In the genomic region with DNA sequence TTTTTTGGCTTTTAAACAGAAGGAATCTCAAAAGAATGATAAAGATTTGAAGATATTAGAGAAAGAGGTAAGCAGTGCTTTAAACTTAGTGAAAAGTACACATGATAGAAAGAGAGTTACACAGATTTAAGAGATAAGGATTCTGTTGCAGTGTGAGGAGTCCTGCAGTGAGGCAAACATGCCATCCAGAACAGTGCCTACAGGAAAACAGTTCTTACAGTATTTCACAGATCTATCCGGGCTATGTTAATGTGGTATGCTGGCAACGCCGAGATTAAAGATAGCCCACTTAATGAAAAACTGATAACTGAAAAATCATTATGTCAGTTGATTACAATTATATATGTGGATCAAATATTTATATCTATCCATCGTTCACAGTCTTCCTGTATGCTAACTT, we compare ENCODE assay signal across 18 cellular contexts. TPM values are rescaled to one million over a fixed set of nuclear protein-coding genes. Genes with fewer than 3 reads are reported as not detected.
A peak's percentile ranks its signal among the peaks of the same experiment; 100 is the strongest.
DNase-seq lines count a peak whose midpoint lies in the region; ATAC-seq, FAIRE-seq and TF ChIP-seq lines count a peak whose summit lies in the region.
"Had no signal": no experiment of that assay in that cellular context is flagged by ENCODE, and none has a peak within 500 bp of the region (broad histone marks: within the 10 kb centered on the region; RNA-seq: fewer than 3 reads in every experiment).

No MANE protein-coding gene starts in this region.

- peak overlapping the region; percentile 24 for H3K27ac ChIP-seq in A673 (ENCODE audit: low read depth, low read length, poor library complexity, severe bottlenecking)
- no peak overlapping the region for H3K27ac ChIP-seq in CD4-positive, CD25-positive, alpha-beta regulatory T cell (ENCODE audit: insufficient read depth, low read length, poor library complexity, severe bottlenecking)
- no peak overlapping the region for H3K27ac ChIP-seq in pancreas
- H3K27ac ChIP-seq: BLaER1 treated with 17β-estradiol and CSF1 and Interleukin-3, amounts not matched to agents 10 nM and 100 nM; SJSA1 had no signal

- BruUV-seq in A673 (replicated peaks; lab: Mats Ljungman, UMichigan), result no TSS peak

- intact Hi-C loops in A673 (cut with micrococcal nuclease; ENCODE audit: unreplicated experiment) (no loop called here), pancreas (cut with DNase I) (no loop called here)

- FAIRE-seq in pancreas (lab: Jason Lieb, UNC), result no peak
- FAIRE-seq: GM18507 had no signal

- H3K4me1 ChIP-seq in A673 (ENCODE audit: insufficient read depth, low read length, poor library complexity, severe bottlenecking) (peaks cover 21% of the 10 kb centered on the region), pancreas (no peaks in the 10 kb centered on the region)
- peaks cover 13% of the 10 kb centered on the region for H3K4me1 ChIP-seq in CD4-positive, CD25-positive, alpha-beta regulatory T cell (ENCODE audit: control insufficient read depth, insufficient read depth, low read length, poor library complexity, severe bottlenecking)

- no peaks in the 10 kb centered on the region for H3K27me3 Mint-ChIP-seq in CD4-positive, CD25-positive, alpha-beta regulatory T cell
- H3K27me3 Mint-ChIP-seq in T-helper 2 cell treated with Interferon-gamma antibody and Interleukin-4, amounts not matched to agents 5 μg/mL and 100 μg/mL, for 36 hours (ENCODE audit: low read depth), result no peaks in the 10 kb centered on the region
- H3K27me3 Mint-ChIP-seq in nephron progenitor cell (ENCODE audit: low read depth, poor library complexity), result no peaks in the 10 kb centered on the region
- no peaks in the 10 kb centered on the region for H3K27me3 Mint-ChIP-seq in naive thymus-derived CD8-positive, alpha-beta T cell

- H3K36me3 ChIP-seq in A673 (ENCODE audit: insufficient read depth, low read length, poor library complexity, severe bottlenecking) (peaks cover 74% of the 10 kb centered on the region), pancreas (no peaks in the 10 kb centered on the region)
- no peaks in the 10 kb centered on the region for H3K36me3 ChIP-seq in CD4-positive, CD25-positive, alpha-beta regulatory T cell (ENCODE audit: control insufficient read depth, insufficient read depth, low read length)

- TF ChIP-seq CTCF in A673 (conservative IDR thresholded peaks at IDR 0.05; ENCODE audit: low read depth, low read length) (no peak), nephron progenitor cell (IDR thresholded peaks at IDR 0.05) (no peak), pancreas (IDR thresholded peaks at IDR 0.05) (no peak)

- no peaks in the 10 kb centered on the region for H3K9me3 ChIP-seq in A673 (ENCODE audit: low read depth, low read length, poor library complexity, severe bottlenecking)
- no peaks in the 10 kb centered on the region for H3K9me3 ChIP-seq in CD4-positive, CD25-positive, alpha-beta regulatory T cell (ENCODE audit: control insufficient read depth in 2 of 2, low read length in 2 of 2)
- H3K9me3 ChIP-seq in pancreas, result no peaks in the 10 kb centered on the region
- H3K9me3 ChIP-seq: BLaER1 treated with 17β-estradiol and CSF1 and Interleukin-3, amounts not matched to agents 10 nM and 100 nM; SJSA1 had no signal

- peaks cover 5 to 37% (median 22%) of the 10 kb centered on the region in 4 donors for H3K4me1 Mint-ChIP-seq in CD4-positive, CD25-positive, alpha-beta regulatory T cell
- peaks cover 35% of the 10 kb centered on the region for H3K4me1 Mint-ChIP-seq in T-helper 2 cell treated with Interferon-gamma antibody and Interleukin-4, amounts not matched to agents 5 μg/mL and 100 μg/mL, for 36 hours (ENCODE audit: low read depth)
- no peaks in the 10 kb centered on the region for H3K4me1 Mint-ChIP-seq in nephron progenitor cell
- peaks cover 0 to 2% (median 0%) of the 10 kb centered on the region in 4 donors for H3K4me1 Mint-ChIP-seq in naive thymus-derived CD8-positive, alpha-beta T cell

- H3K36me3 Mint-ChIP-seq in CD4-positive, CD25-positive, alpha-beta regulatory T cell, result no peaks in the 10 kb centered on the region
- H3K36me3 Mint-ChIP-seq in T-helper 2 cell treated with Interferon-gamma antibody and Interleukin-4, amounts not matched to agents 5 μg/mL and 100 μg/mL, for 36 hours (ENCODE audit: low read depth), result peaks cover 50% of the 10 kb centered on the region
- H3K36me3 Mint-ChIP-seq in nephron progenitor cell (ENCODE audit: low read depth), result peaks cover 63% of the 10 kb centered on the region
- H3K36me3 Mint-ChIP-seq in naive thymus-derived CD8-positive, alpha-beta T cell, result no peaks in the 10 kb centered on the region

- H3K27me3 ChIP-seq in A673 (replicated peaks; ENCODE audit: insufficient read depth, low read depth, low read length, poor library complexity) (no peaks in the 10 kb centered on the region), pancreas (peaks cover 0 to 3% (median 0%) of the 10 kb centered on the region in 4 donors)
- no peaks in the 10 kb centered on the region for H3K27me3 ChIP-seq in CD4-positive, CD25-positive, alpha-beta regulatory T cell (ENCODE audit: control insufficient read depth, insufficient read depth, low read length)
- H3K27me3 ChIP-seq: BLaER1 treated with 17β-estradiol and CSF1 and Interleukin-3, amounts not matched to agents 10 nM and 100 nM; SJSA1 had no signal

- CTCF ChIA-PET in A673 (lab: Charles Lee), result no interaction called here

- ATAC-seq in CD4-positive, CD25-positive, alpha-beta regulatory T cell (ENCODE audit: low read depth in 2 of 2), result no peak
- no peak for ATAC-seq in naive thymus-derived CD8-positive, alpha-beta T cell
- no peak for ATAC-seq in pancreas

- no peak for DNase-seq in A673 (ENCODE audit: low spot score)
- DNase-seq in CD4-positive, CD25-positive, alpha-beta regulatory T cell, result no peak
- no peak for DNase-seq in T-helper 2 cell treated with Interferon-gamma antibody and Interleukin-4, amounts not matched to agents 5 μg/mL and 100 μg/mL, for 36 hours (ENCODE audit: low spot score)
- no peak for DNase-seq in nephron progenitor cell
- DNase-seq in GM19238 (ENCODE audit: insufficient read length, low spot score), result no peak
- no peak for DNase-seq in naive thymus-derived CD8-positive, alpha-beta T cell
- DNase-seq in pancreas, result no peak
- DNase-seq: H9, IMR-90, Kasumi-1, MV-4-11, NCI-H1417 treated with DMSO at 0.1 percent for 48 hours, NCI-H2081 treated with DMSO at 0.1 percent for 48 hours, NCI-H226, NCI-H69 had no signal

- H3K4me3 Mint-ChIP-seq in CD4-positive, CD25-positive, alpha-beta regulatory T cell, result peak overlapping the region in 3 of 4 donors; percentile 1 to 82 (median 5)
- peak overlapping the region; percentile 70 for H3K4me3 Mint-ChIP-seq in T-helper 2 cell treated with Interferon-gamma antibody and Interleukin-4, amounts not matched to agents 5 μg/mL and 100 μg/mL, for 36 hours
- no peak overlapping the region for H3K4me3 Mint-ChIP-seq in nephron progenitor cell
- H3K4me3 Mint-ChIP-seq in naive thymus-derived CD8-positive, alpha-beta T cell, result no peak overlapping the region
- H3K4me3 Mint-ChIP-seq: H9 had no signal

- POLR2A ChIA-PET in A673 (lab: Charles Lee; ENCODE audit: low non-redundant PET), result no interaction called here
- POLR2A ChIA-PET in naive thymus-derived CD8-positive, alpha-beta T cell (lab: Charles Lee), result interaction anchor here (4.6 kb wide), 1 partner anchor 8 kb away, joined by 17 read pairs; the partner anchor contains the start of genes HMMR and NUDCD2

- WGBS in pancreas, 2 donors, result 72 to 81% methylated on average over 4 of the region's 4 CpGs

- H3K9me3 Mint-ChIP-seq in CD4-positive, CD25-positive, alpha-beta regulatory T cell, result no peaks in the 10 kb centered on the region
- no peaks in the 10 kb centered on the region for H3K9me3 Mint-ChIP-seq in T-helper 2 cell treated with Interferon-gamma antibody and Interleukin-4, amounts not matched to agents 5 μg/mL and 100 μg/mL, for 36 hours
- H3K9me3 Mint-ChIP-seq in nephron progenitor cell, result peaks cover 4% of the 10 kb centered on the region
- H3K9me3 Mint-ChIP-seq in naive thymus-derived CD8-positive, alpha-beta T cell, result no peaks in the 10 kb centered on the region
- H3K9me3 Mint-ChIP-seq: H9 had no signal

- H3K27ac Mint-ChIP-seq in CD4-positive, CD25-positive, alpha-beta regulatory T cell, result peak overlapping the region in 2 of 3 donors; percentile 12 to 85
- peak overlapping the region; percentile 88 for H3K27ac Mint-ChIP-seq in T-helper 2 cell treated with Interferon-gamma antibody and Interleukin-4, amounts not matched to agents 5 μg/mL and 100 μg/mL, for 36 hours
- H3K27ac Mint-ChIP-seq in nephron progenitor cell, result peak overlapping the region; percentile 73
- peak overlapping the region in 2 of 10 donors; percentile 27 to 32 for H3K27ac Mint-ChIP-seq in naive thymus-derived CD8-positive, alpha-beta T cell
- H3K27ac Mint-ChIP-seq: H9 had no signal

- H3K4me3 ChIP-seq in A673 (ENCODE audit: low read depth, low read length, poor library complexity, severe bottlenecking) (no peak overlapping the region), pancreas (no peak overlapping the region)
- H3K4me3 ChIP-seq in CD4-positive, CD25-positive, alpha-beta regulatory T cell (ENCODE audit: low read depth, low read length), result peak overlapping the region; percentile 55
- H3K4me3 ChIP-seq: BLaER1 treated with 17β-estradiol and CSF1 and Interleukin-3, amounts not matched to agents 10 nM and 100 nM; SJSA1 had no signal

RNA-seq across cellular contexts. Expression of gene HMMR, which starts 7.2 kb away (rescaled TPM):
- 57.6 and 64.8 TPM in 2 replicates for total RNA-seq in A673 (2021)
- 1.0 TPM for total RNA-seq in CD4-positive, CD25-positive, alpha-beta regulatory T cell
- 1 to 10 TPM in 2 of 4 donors, under 1 TPM in 2; 0.82 to 2.3 (median 1.2) TPM for polyA plus RNA-seq in CD4-positive, CD25-positive, alpha-beta regulatory T cell
- total RNA-seq in naive thymus-derived CD8-positive, alpha-beta T cell, result under 1 TPM; 0.42 to 0.47 TPM
- polyA plus RNA-seq in naive thymus-derived CD8-positive, alpha-beta T cell, result under 1 TPM in 1 of 3 donors, not detected in 2; 0.28 TPM
- total RNA-seq in pancreas, result under 1 TPM in 5 of 6 donors, not detected in 1; 0.14 to 0.84 (median 0.38) TPM
- polyA plus RNA-seq in pancreas, result under 1 TPM; 0.07 to 0.08 TPM

RNA-seq across cellular contexts. Expression of gene NUDCD2, which starts 7.8 kb away (rescaled TPM):
- 53.2 and 67.2 TPM in 2 replicates for total RNA-seq in A673 (2021)
- total RNA-seq in CD4-positive, CD25-positive, alpha-beta regulatory T cell, result 20.7 TPM
- 10 to 100 TPM; 39.8 to 59.8 (median 47.8) TPM for polyA plus RNA-seq in CD4-positive, CD25-positive, alpha-beta regulatory T cell
- total RNA-seq in naive thymus-derived CD8-positive, alpha-beta T cell, result 10 to 100 TPM; 27.4 to 27.8 TPM
- 10 to 100 TPM; 46.7 to 54.0 (median 53.2) TPM for polyA plus RNA-seq in naive thymus-derived CD8-positive, alpha-beta T cell
- 10 to 100 TPM in 3 of 6 donors, 1 to 10 TPM in 3; 8.7 to 14.8 (median 10.2) TPM for total RNA-seq in pancreas
- 1 to 10 TPM; 2.8 to 5.7 TPM for polyA plus RNA-seq in pancreas

RNA-seq across cellular contexts. Expression of gene CCNG1, which starts 30.3 kb away (rescaled TPM):
- total RNA-seq in A673 (2021) (130 and 151 TPM in 2 replicates), pancreas (100 to 1,000 TPM in 5 of 6 donors, 10 to 100 TPM in 1; 95.4 to 222 (median 154) TPM)
- 82.5 TPM for total RNA-seq in CD4-positive, CD25-positive, alpha-beta regulatory T cell
- polyA plus RNA-seq in CD4-positive, CD25-positive, alpha-beta regulatory T cell, result 100 to 1,000 TPM; 132 to 169 (median 158) TPM
- 100 to 1,000 TPM; 139 to 146 TPM for total RNA-seq in naive thymus-derived CD8-positive, alpha-beta T cell
- 100 to 1,000 TPM; 129 to 167 (median 135) TPM for polyA plus RNA-seq in naive thymus-derived CD8-positive, alpha-beta T cell
- polyA plus RNA-seq in pancreas, result 10 to 100 TPM; 55.1 to 68.6 TPM

RNA-seq across cellular contexts. Expression of gene MAT2B, which starts 37.7 kb away (rescaled TPM):
- total RNA-seq in A673 (2021), result 49.9 and 50.3 TPM in 2 replicates
- total RNA-seq in CD4-positive, CD25-positive, alpha-beta regulatory T cell, result 88.9 TPM
- polyA plus RNA-seq in CD4-positive, CD25-positive, alpha-beta regulatory T cell, result 100 to 1,000 TPM; 362 to 444 (median 424) TPM
- total RNA-seq in naive thymus-derived CD8-positive, alpha-beta T cell, result 100 to 1,000 TPM; 145 to 147 TPM
- 100 to 1,000 TPM; 260 to 287 (median 260) TPM for polyA plus RNA-seq in naive thymus-derived CD8-positive, alpha-beta T cell
- 10 to 100 TPM in 5 of 6 donors, 1 to 10 TPM in 1; 9.2 to 34.6 (median 15.9) TPM for total RNA-seq in pancreas
- polyA plus RNA-seq in pancreas, result 10 to 100 TPM in 1 of 2 donors, 1 to 10 TPM in 1; 9.8 to 21.1 TPM

Comparison
In these comparisons a context has a peak if more than half of its experiments do, and no peak if none do; other contexts are left out.
1. H3K4me3 Mint-ChIP-seq: peak in CD4-positive, CD25-positive, alpha-beta regulatory T cell (3 of 4) and T-helper 2 cell treated with Interferon-gamma antibody and Interleukin-4, amounts not matched to agents 5 μg/mL and 100 μg/mL, for 36 hours (single experiment); none in nephron progenitor cell (single experiment) and naive thymus-derived CD8-positive, alpha-beta T cell (0 of 10).
2. RNA of gene HMMR, which starts 7.2 kb away (total RNA-seq): 57.6 to 64.8 TPM in A673; 1.0 TPM in CD4-positive, CD25-positive, alpha-beta regulatory T cell (single experiment), 0.42 to 0.47 TPM in naive thymus-derived CD8-positive, alpha-beta T cell and 0.14 to 0.84 TPM in pancreas; every median in the first group is over 10 times any median in the second.